ENCODE assay signal across 8 cellular contexts in the genomic region with DNA sequence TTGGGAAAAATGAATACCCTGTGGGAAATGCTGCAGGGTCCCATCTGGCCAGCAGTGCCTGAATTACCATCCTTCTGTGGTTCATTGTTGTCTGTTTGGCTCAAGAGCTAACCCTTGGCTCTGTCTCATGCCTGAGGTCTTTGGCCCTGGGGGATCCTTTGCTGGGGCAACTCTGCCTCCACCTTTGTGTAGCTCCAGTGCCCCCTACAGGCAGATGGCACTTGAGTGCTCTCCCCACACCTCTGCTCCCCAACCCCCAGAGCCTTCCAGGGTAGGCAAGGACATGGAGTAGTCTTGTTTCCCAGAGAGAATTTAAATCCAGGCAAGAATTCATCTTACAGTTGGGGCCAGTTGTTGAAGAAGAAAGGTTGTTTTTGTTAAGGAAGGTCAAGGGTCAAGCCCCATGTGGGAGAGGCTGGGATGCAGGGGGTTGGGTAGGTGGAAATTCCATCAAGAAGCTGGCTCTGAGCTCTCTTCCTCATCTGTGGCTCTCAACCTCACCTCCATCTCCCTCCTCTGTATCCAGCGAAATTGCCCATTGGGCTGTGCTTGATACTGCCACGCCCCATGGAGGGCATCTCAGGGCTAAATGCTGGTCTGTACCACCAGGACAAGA. TPM values are rescaled to one million over a fixed set of nuclear protein-coding genes. Genes with fewer than 3 reads are reported as not detected.
A peak's percentile ranks its signal among the peaks of the same experiment; 100 is the strongest.
DNase-seq lines count a peak whose midpoint lies in the region; ATAC-seq and TF ChIP-seq lines count a peak whose summit lies in the region.

No MANE protein-coding gene starts in this region.

- H3K4me1 ChIP-seq in OCI-LY3 (ENCODE audit: low read length) (no peaks in the 10 kb centered on the region), heart right ventricle (peaks cover 0 to 36% (median 6%) of the 10 kb centered on the region in 9 donors)

- no peaks in the 10 kb centered on the region for H3K79me2 ChIP-seq in OCI-LY3 (ENCODE audit: low read length)

- H2AFZ ChIP-seq in OCI-LY3 (ENCODE audit: low read depth, low read length): no peak overlapping the region

- no peak overlapping the region for H3K4me2 ChIP-seq in OCI-LY3 (ENCODE audit: low read length)

- no peaks in the 10 kb centered on the region for H4K20me1 ChIP-seq in OCI-LY3 (ENCODE audit: insufficient read depth, low read length)

- H3K9ac ChIP-seq in OCI-LY3 (ENCODE audit: low read length): no peak overlapping the region

- WGBS in heart right ventricle, 2 donors: 66 to 78% methylated on average over 2 of the region's 2 CpGs

- peaks cover 81% of the 10 kb centered on the region for H3K27me3 ChIP-seq in OCI-LY3 (ENCODE audit: low read depth, low read length)
- peaks cover 0 to 40% (median 0%) of the 10 kb centered on the region in 7 donors for H3K27me3 ChIP-seq in heart right ventricle

- no peaks in the 10 kb centered on the region for H3K36me3 ChIP-seq in OCI-LY3 (replicated peaks; ENCODE audit: low read depth, low read length)
- no peaks in the 10 kb centered on the region for H3K36me3 ChIP-seq in heart right ventricle

- no peaks in the 10 kb centered on the region for H3K9me3 ChIP-seq in OCI-LY3 (ENCODE audit: insufficient read depth, low read length)
- no peaks in the 10 kb centered on the region for H3K9me3 ChIP-seq in heart right ventricle

- no peak overlapping the region for H3K4me3 ChIP-seq in OCI-LY3 (ENCODE audit: low read length)
- no peak overlapping the region for H3K4me3 ChIP-seq in heart right ventricle

- TF ChIP-seq CTCF in OCI-LY3 (IDR thresholded peaks at IDR 0.05; ENCODE audit: low read depth, low read length) (peak; percentile 98), heart right ventricle (IDR thresholded peaks at IDR 0.05) (peak; percentile 26 to 74 (median 64))

- peak; percentile 83 for DNase-seq in Ammon's horn (ENCODE audit: low spot score)
- DNase-seq in activated T-helper 1 cell treated with Interleukin-2 at 50 U/mL for 16 hours (ENCODE audit: low read depth): peak; percentile 62
- peak; percentile 48 to 61 for DNase-seq in heart right ventricle
- peak; percentile 66 to 80 for DNase-seq in stimulated activated CD4-positive, alpha-beta T cell treated with anti-CD3 and anti-CD28 coated beads, Interleukin-15, amount 100 ng/mL, for 48 hours (ENCODE audit: low read depth in 2 of 2)
- DNase-seq in NCI-H446 treated with DMSO at 0.1 percent for 48 hours (lab: John Stamatoyannopoulos, UW): no peak
- no peak for DNase-seq in GOT3 (lab: John Stamatoyannopoulos, UW)

- H3K27ac ChIP-seq in OCI-LY3 (ENCODE audit: low read length) (no peak overlapping the region), heart right ventricle (no peak overlapping the region)

- ATAC-seq in GM19351 (IDR thresholded peaks at IDR 0.05; ENCODE audit: unreplicated experiment): peak; percentile 73
- peak; percentile 82 to 88 (median 83) for ATAC-seq in heart right ventricle

- intact Hi-C loops in heart right ventricle (cut with DNase I): loop anchor here in 9 of 10 donors (1.0 to 5.0 kb wide), 5 partner anchors 116 to 341 kb away; no protein-coding TSS in a partner anchor

RNA-seq across cellular contexts. Expression of a gene that starts 44.2 kb away (rescaled TPM):
- total RNA-seq in heart right ventricle: under 1 TPM in 9 of 10 donors, not detected in 1; 0.02 to 0.72 (median 0.17) TPM
- under 1 TPM; 0.01 to 0.07 TPM for polyA plus RNA-seq in heart right ventricle

Comparison
In these comparisons a context has a peak if more than half of its experiments do, and no peak if none do; other contexts are left out.
1. DNase-seq: peak in Ammon's horn (single experiment), activated T-helper 1 cell treated with Interleukin-2 at 50 U/mL for 16 hours (single experiment), heart right ventricle (2 of 2) and stimulated activated CD4-positive, alpha-beta T cell treated with anti-CD3 and anti-CD28 coated beads, Interleukin-15, amount 100 ng/mL, for 48 hours (2 of 2); none in NCI-H446 treated with DMSO at 0.1 percent for 48 hours (single experiment) and GOT3 (single experiment).